11 cellular contexts compared by ENCODE assay signal in genomic region chr12:11746024-11746771, GRCh38.
DNase-seq lines count a peak whose midpoint lies in the region; FAIRE-seq and TF ChIP-seq lines count a peak whose summit lies in the region.
"Had no signal": no experiment of that assay in that cellular context is flagged by ENCODE, and none has a peak within 500 bp of the region (broad histone marks: within the 10 kb centered on the region; RNA-seq: fewer than 3 reads in every experiment).

No MANE protein-coding gene starts in this region.

- H3K27me3 ChIP-seq in mammary epithelial cell (ENCODE audit: insufficient read depth, low read length) (no peaks in the 10 kb centered on the region), sigmoid colon (no peaks in the 10 kb centered on the region), testis (no peaks in the 10 kb centered on the region)

- H3K4me1 ChIP-seq in mammary epithelial cell (ENCODE audit: insufficient read depth, low read length): peaks cover 62% of the 10 kb centered on the region
- H3K4me1 ChIP-seq in sigmoid colon: peaks cover 0 to 89% (median 62%) of the 10 kb centered on the region in 4 donors
- H3K4me1 ChIP-seq in testis: no peaks in the 10 kb centered on the region

- TSS peak; percentile 39 for BruUV-seq in mammary epithelial cell (replicated peaks; lab: Mats Ljungman, UMichigan)

- H3K27ac ChIP-seq in mammary epithelial cell (ENCODE audit: insufficient read depth, low read depth, low read length): peak overlapping the region; percentile 89
- H3K27ac ChIP-seq in sigmoid colon: peak overlapping the region; percentile 37 to 92 (median 59)
- no peak overlapping the region for H3K27ac ChIP-seq in testis

- dilution Hi-C loops in mammary epithelial cell (cut with HindIII; ENCODE audit: low sequenced_read_pairs): no loop called here

- CTCF ChIA-PET in mammary epithelial cell (lab: Charles Lee; ENCODE audit: low non-redundant PET): no interaction called here

- in situ Hi-C loops in mammary epithelial cell (cut with MboI; ENCODE audit: low sequenced_read_pairs in 2 of 2): no loop called here

- TF ChIP-seq CTCF in mammary epithelial cell (conservative IDR thresholded peaks at IDR 0.05 in 1 of 2, IDR thresholded peaks at IDR 0.05 in 1 of 2; ENCODE audit: extremely low read depth in 1 of 2, insufficient read depth in 1 of 2, low read depth in 1 of 2, low read length in 2 of 2) (no peak), sigmoid colon (IDR thresholded peaks at IDR 0.05) (no peak), testis (IDR thresholded peaks at IDR 0.05) (no peak)

- TF ChIP-seq EP300 in sigmoid colon (IDR thresholded peaks at IDR 0.05): no peak

- DNase-seq in GM19239 (ENCODE audit: insufficient read length, low spot score): no peak
- peak; percentile 90 for DNase-seq in M059J (ENCODE audit: low read depth)
- DNase-seq in mammary epithelial cell: peak; percentile 99
- DNase-seq in sigmoid colon: no peak
- DNase-seq in testis: no peak
- DNase-seq in stimulated activated CD4-positive, alpha-beta T cell treated with anti-CD3 and anti-CD28 coated beads, Interleukin-12 subunit alpha, Interleukin-12 subunit beta, amount 100 ng/mL, for 4 hours: no peak
- no peak for DNase-seq in NCI-H2196 treated with DMSO at 0.1 percent for 48 hours (lab: John Stamatoyannopoulos, UW; ENCODE audit: unreplicated experiment)
- DNase-seq in NCI-H526 (lab: John Stamatoyannopoulos, UW): no peak
- DNase-seq: right cardiac atrium, SHP77 treated with DMSO at 0.1 percent for 48 hours had no signal

- WGBS in mammary epithelial cell (ENCODE audit: low coverage, missing lambda C conversion rate): 2% methylated on average over 8 of the region's 8 CpGs
- 32 to 36% methylated on average over 8 of the region's 8 CpGs for WGBS in sigmoid colon, 2 donors
- 82 to 90% methylated on average over 8 of the region's 8 CpGs for WGBS in testis, 2 donors

- H3K4me2 ChIP-seq in mammary epithelial cell (ENCODE audit: insufficient read depth, low read depth, low read length): peak overlapping the region; percentile 54

- H3K79me2 ChIP-seq in mammary epithelial cell (ENCODE audit: insufficient read depth, low read length): peaks cover 77% of the 10 kb centered on the region

- H3K4me3 ChIP-seq in mammary epithelial cell (replicated peaks in 1 of 3; ENCODE audit: insufficient read depth in 1 of 3, low read depth in 2 of 3, low read length in 3 of 3): no peak overlapping the region
- no peak overlapping the region for H3K4me3 ChIP-seq in sigmoid colon
- H3K4me3 ChIP-seq in testis: no peak overlapping the region

- H4K20me1 ChIP-seq in mammary epithelial cell (ENCODE audit: insufficient read depth, low read length): no peaks in the 10 kb centered on the region

- H2AFZ ChIP-seq in mammary epithelial cell (ENCODE audit: low read depth, low read length): no peak overlapping the region

- TF ChIP-seq POLR2A in sigmoid colon (IDR thresholded peaks at IDR 0.05) (no peak), testis (IDR thresholded peaks at IDR 0.05) (no peak)

- FAIRE-seq in GM19239 (lab: Jason Lieb, UNC): peak; percentile 95
- FAIRE-seq: colon had no signal

- H3K9ac ChIP-seq in mammary epithelial cell (ENCODE audit: insufficient read depth, low read length): no peak overlapping the region

- intact Hi-C loops in mammary epithelial cell (cut with micrococcal nuclease) (loop anchor here (1.0 to 5.0 kb wide), 7 partner anchors 41 to 196 kb away; no protein-coding TSS in a partner anchor), sigmoid colon (cut with DNase I) (no loop called here), testis (cut with DNase I; ENCODE audit: low total_unique reads) (no loop called here)

- H3K36me3 ChIP-seq in mammary epithelial cell (ENCODE audit: insufficient read depth, low read length): no peaks in the 10 kb centered on the region
- H3K36me3 ChIP-seq in sigmoid colon: no peaks in the 10 kb centered on the region
- no peaks in the 10 kb centered on the region for H3K36me3 ChIP-seq in testis (ENCODE audit: low read depth, missing control alignments)

- H3K9me3 ChIP-seq in mammary epithelial cell (replicated peaks; ENCODE audit: insufficient read depth, low read length) (no peaks in the 10 kb centered on the region), sigmoid colon (no peaks in the 10 kb centered on the region), testis (no peaks in the 10 kb centered on the region)

Comparison
In these comparisons a context has a peak if more than half of its experiments do, and no peak if none do; other contexts are left out.
1. DNase-seq: peak in M059J (single experiment) and mammary epithelial cell (single experiment); none in GM19239 (single experiment), sigmoid colon (single experiment), testis (single experiment), stimulated activated CD4-positive, alpha-beta T cell treated with anti-CD3 and anti-CD28 coated beads, Interleukin-12 subunit alpha, Interleukin-12 subunit beta, amount 100 ng/mL, for 4 hours (single experiment), NCI-H2196 treated with DMSO at 0.1 percent for 48 hours (single experiment) and NCI-H526 (0 of 2).
2. H3K27ac ChIP-seq: peak in mammary epithelial cell (single experiment) and sigmoid colon (4 of 4); none in testis (0 of 2).